9 cellular contexts compared by ENCODE assay signal in genomic region chr2:47345584-47345913, GRCh38. TPM values are rescaled to one million over a fixed set of nuclear protein-coding genes. Genes with fewer than 3 reads are reported as not detected.
DNase-seq lines count a peak whose midpoint lies in the region; ATAC-seq, FAIRE-seq and TF ChIP-seq lines count a peak whose summit lies in the region.
"Had no signal": no experiment of that assay in that cellular context is flagged by ENCODE, and none has a peak within 500 bp of the region (broad histone marks: within the 10 kb centered on the region; RNA-seq: fewer than 3 reads in every experiment).

No MANE protein-coding gene starts in this region.

- H3K4me1 ChIP-seq in GM12878 (ENCODE audit: control insufficient read depth, insufficient read depth, low read length) (peaks cover 4% of the 10 kb centered on the region; the same call in 1 of the 2 replicates), lower lobe of right lung (peaks cover 17% of the 10 kb centered on the region), thoracic aorta (ENCODE audit: control insufficient read depth in 1 of 2, low read depth in 2 of 2) (peaks cover 10 to 12% of the 10 kb centered on the region in 2 donors)

- BruUV-seq in GM12878 (replicated peaks; lab: Mats Ljungman, UMichigan), result no TSS peak

- H3K9ac ChIP-seq in GM12878 (ENCODE audit: control insufficient read depth, insufficient read depth, low read length), result no peak overlapping the region

- CTCF ChIA-PET in GM12878 (lab: Yijun Ruan, JAX), result interaction anchor here (1.1 to 3.6 kb wide), 3 partner anchors 9 to 164 kb away, joined by 3 to 22 read pairs (median 6); no protein-coding TSS in a partner anchor

- DNase-seq in NCI-H2171 (lab: John Stamatoyannopoulos, UW) (peak; percentile 77), NCI-H2171 treated with DMSO at 0.1 percent for 48 hours (lab: John Stamatoyannopoulos, UW) (no peak), GM12878 (ENCODE audit: low read depth, low spot score) (no peak), lower lobe of right lung (no peak), thoracic aorta (ENCODE audit: low spot score) (no peak), GM19238 (ENCODE audit: insufficient read length, low spot score) (no peak)
- no peak for DNase-seq in activated CD4-positive, CD25-positive, alpha-beta regulatory T cell (lab: John Stamatoyannopoulos, UW)

- no peaks in the 10 kb centered on the region for H3K79me2 ChIP-seq in GM12878 (ENCODE audit: control insufficient read depth, insufficient read depth, low read length)

- H3K9me3 ChIP-seq in GM12878 (replicated peaks; ENCODE audit: control insufficient read depth, insufficient read depth, low read length), result no peaks in the 10 kb centered on the region
- H3K9me3 ChIP-seq in lower lobe of right lung, result no peaks in the 10 kb centered on the region
- no peaks in the 10 kb centered on the region for H3K9me3 ChIP-seq in thoracic aorta

- no peak for FAIRE-seq in GM12878 (lab: Jason Lieb, UNC)

- RAD21 ChIA-PET in GM12878 (lab: Charles Lee; ENCODE audit: unreplicated experiment), result interaction anchor here (0.9 to 1.5 kb wide), 2 partner anchors 42 to 45 kb away, joined by 4 read pairs; no protein-coding TSS in a partner anchor

- TF ChIP-seq POLR2A in GM12878 (IDR thresholded peaks at IDR 0.05; ENCODE audit: low read depth, low read length), result no peak

- no peak overlapping the region for H3K4me2 ChIP-seq in GM12878 (ENCODE audit: control insufficient read depth, insufficient read depth)

- POLR2A ChIA-PET in GM12878 (lab: Charles Lee), result interaction anchor here (0.5 kb wide), 1 partner anchor 260 kb away, joined by 7 read pairs; no protein-coding TSS in a partner anchor

- in situ Hi-C loops in GM12878 (cut with MboI), result no loop called here

- ATAC-seq in GM12878, result peak; percentile 36
- ATAC-seq in lower lobe of right lung, result no peak
- ATAC-seq in thoracic aorta (ENCODE audit: insufficient number of reproducible peaks, low FRiP score, low read depth), result no peak
- ATAC-seq in HG02840 (IDR thresholded peaks at IDR 0.05; ENCODE audit: low FRiP score, unreplicated experiment), result no peak
- ATAC-seq: activated T-helper 17 cell treated with anti-CD3 and anti-CD28 coated beads, Interleukin-2, amount 50 U/mL, for 72 hours had no signal

- no peak overlapping the region for H2AFZ ChIP-seq in GM12878 (ENCODE audit: control insufficient read depth, low read depth, low read length)

- intact Hi-C loops in GM12878 (cut with micrococcal nuclease; ENCODE audit: unreplicated experiment), result no loop called here
- intact Hi-C loops in lower lobe of right lung (cut with DNase I), result no loop called here

- SMC1A ChIA-PET in GM12878 (lab: Charles Lee; ENCODE audit: uncharacterized antibody, unreplicated experiment), result interaction anchor here (0.6 to 2.7 kb wide), 5 partner anchors 9 to 422 kb away, joined by 3 to 18 read pairs (median 3); no protein-coding TSS in a partner anchor

- TF ChIP-seq CTCF in GM12878 (IDR thresholded peaks at IDR 0.05 in 2 of 3, conservative IDR thresholded peaks at IDR 0.05 in 1 of 3; ENCODE audit: control insufficient read depth in 2 of 3, extremely low read depth in 1 of 3, insufficient read depth in 1 of 3, low read depth in 3 of 3, low read length in 3 of 3), result no peak
- no peak for TF ChIP-seq CTCF in lower lobe of right lung (IDR thresholded peaks at IDR 0.05)
- TF ChIP-seq CTCF in thoracic aorta (IDR thresholded peaks at IDR 0.05), result no peak

- H3K36me3 ChIP-seq in GM12878 (ENCODE audit: control insufficient read depth in 2 of 2, insufficient read depth in 2 of 2, low read length in 1 of 2) (no peaks in the 10 kb centered on the region), lower lobe of right lung (no peaks in the 10 kb centered on the region), thoracic aorta (no peaks in the 10 kb centered on the region)

- 0% methylated on average over 4 of the region's 4 CpGs for WGBS in GM12878 (ENCODE audit: insufficient coverage, insufficient replicate concordance, low lambda C conversion rate, missing lambda C conversion rate)

- H3K4me3 ChIP-seq in GM12878 (no peak overlapping the region), lower lobe of right lung (peak overlapping the region; percentile 44), thoracic aorta (peak overlapping the region; percentile 56)

- H3K27ac ChIP-seq in GM12878 (ENCODE audit: control insufficient read depth, insufficient read depth) (no peak overlapping the region), lower lobe of right lung (peak overlapping the region; percentile 81), thoracic aorta (no peak overlapping the region)

- TF ChIP-seq EP300 in GM12878 (IDR thresholded peaks at IDR 0.05; ENCODE audit: borderline replicate concordance in 1 of 2, control insufficient read depth in 1 of 2, low read depth in 2 of 2, low read length in 2 of 2), result no peak

- no peak for TF ChIP-seq RAD21 in GM12878 (IDR thresholded peaks at IDR 0.05; ENCODE audit: insufficient read depth, low read depth, low read length)

- no peaks in the 10 kb centered on the region for H4K20me1 ChIP-seq in GM12878 (ENCODE audit: control insufficient read depth, insufficient read depth)

- peaks cover 0 to 3% of the 10 kb centered on the region in 2 experiments; a peak in 3 of 4 replicates for H3K27me3 ChIP-seq in GM12878 (replicated peaks in 1 of 2; ENCODE audit: control insufficient read depth in 2 of 2, insufficient read depth in 2 of 2, low read length in 1 of 2)
- no peaks in the 10 kb centered on the region for H3K27me3 ChIP-seq in lower lobe of right lung (ENCODE audit: low read depth)
- H3K27me3 ChIP-seq in thoracic aorta (replicated peaks; ENCODE audit: insufficient read depth), result no peaks in the 10 kb centered on the region

TF ChIP-seq in GM12878, 131 proteins besides CTCF, POLR2A, EP300 and RAD21:
- TF ChIP-seq PAX8 (IDR thresholded peaks at IDR 0.05), result no peak
- no peak for TF ChIP-seq KLF5 (IDR thresholded peaks at IDR 0.05; ENCODE audit: partially characterized antibody)
- TF ChIP-seq IRF5 (IDR thresholded peaks at IDR 0.05; ENCODE audit: borderline replicate concordance), result no peak
- no peak for TF ChIP-seq TCF12 (IDR thresholded peaks at IDR 0.05; ENCODE audit: low read depth, low read length)
- TF ChIP-seq EZH2 (IDR thresholded peaks at IDR 0.05; ENCODE audit: borderline replicate concordance, control insufficient read depth, low read depth, low read length), result no peak
- TF ChIP-seq CBX5 (IDR thresholded peaks at IDR 0.05; ENCODE audit: low read depth), result no peak

RNA-seq across cellular contexts. Expression of gene EPCAM, which starts 23.6 kb away (rescaled TPM):
- total RNA-seq in GM12878 (2013; cell fraction: nucleolus; rRNA removed), result 2.0 and 2.8 TPM in 2 replicates
- 0.56 and 1.1 TPM in 2 replicates for total RNA-seq in GM12878 (2014; rRNA removed)
- total RNA-seq in GM12878 (2014; rRNA removed; fragmentation: Illumina TruSeq; extraction: Trizol), result 0.46 and 1.3 TPM in 2 replicates
- 1.3 and 2.4 TPM in 2 replicates for total RNA-seq in GM12878 (2021)
- polyA plus RNA-seq in GM12878 (2011; ENCODE audit: low read depth), result not detected
- 0.19 and 0.37 TPM in 2 replicates for polyA plus RNA-seq in GM12878 (2011; rRNA removed)
- 0.04 and 0.12 TPM in 2 replicates for polyA plus RNA-seq in GM12878 (2011; cell fraction: cytosol; rRNA removed)
- polyA plus RNA-seq in GM12878 (2011; cell fraction: nucleus; rRNA removed), result 0.21 TPM in 1 of 2 replicates, not detected in the other
- 0.13 and 0.27 TPM in 2 replicates for polyA plus RNA-seq in GM12878 (2012)
- 1.1 and 2.3 TPM in 2 replicates for polyA plus RNA-seq in GM12878 (2014; fragmentation: Illumina TruSeq; extraction: Trizol)
- 1 to 10 TPM in 1 of 2 experiments, under 1 TPM in 1; 0.85 to 1.4 TPM for polyA plus RNA-seq in GM12878 (2014; fragmentation: Nextera tagmentation; extraction: Ambion mirVana)
- 0.65 and 1.1 TPM in 2 replicates for polyA plus RNA-seq in GM12878 (2014; rRNA removed)
- polyA plus RNA-seq in GM12878 (2016; fragmentation: Nextera tagmentation; extraction: Ambion mirVana), result 1 to 10 TPM in 1 of 2 experiments, under 1 TPM in 1; 0.95 to 1.2 TPM
- polyA minus RNA-seq in GM12878 (2011; rRNA and poly(A)+ RNA removed), result 0.31 TPM in 1 of 2 replicates, not detected in the other
- not detected in 2 replicates for polyA minus RNA-seq in GM12878 (2011; cell fraction: cytosol; rRNA and poly(A)+ RNA removed)
- polyA minus RNA-seq in GM12878 (2011; cell fraction: nucleus; rRNA and poly(A)+ RNA removed), result not detected in 2 replicates
- 104 TPM for total RNA-seq in lower lobe of right lung
- total RNA-seq in thoracic aorta, result 1 to 10 TPM in 1 of 2 donors, not detected in 1; 1.6 TPM

RNA-seq across cellular contexts. Expression of gene MSH2, which starts 57.4 kb away (rescaled TPM):
- 43.4 and 46.3 TPM in 2 replicates for total RNA-seq in GM12878 (2013; cell fraction: nucleolus; rRNA removed)
- total RNA-seq in GM12878 (2014; rRNA removed) (57.2 and 58.9 TPM in 2 replicates), GM12878 (2014; rRNA removed; fragmentation: Illumina TruSeq; extraction: Trizol) (63.0 and 65.7 TPM in 2 replicates), GM12878 (2021) (51.1 and 53.8 TPM in 2 replicates), lower lobe of right lung (13.1 TPM), thoracic aorta (1 to 10 TPM; 4.7 to 9.6 TPM)
- polyA plus RNA-seq in GM12878 (2011; ENCODE audit: low read depth), result 15.9 TPM
- polyA plus RNA-seq in GM12878 (2011; rRNA removed) (51.9 and 89.4 TPM in 2 replicates), GM12878 (2014; fragmentation: Illumina TruSeq; extraction: Trizol) (63.0 and 73.4 TPM in 2 replicates), GM12878 (2014; fragmentation: Nextera tagmentation; extraction: Ambion mirVana) (10 to 100 TPM; 24.3 to 31.3 TPM), GM12878 (2014; rRNA removed) (40.0 and 42.4 TPM in 2 replicates), GM12878 (2016; fragmentation: Nextera tagmentation; extraction: Ambion mirVana) (10 to 100 TPM; 89.4 to 94.4 TPM)
- polyA plus RNA-seq in GM12878 (2011; cell fraction: cytosol; rRNA removed), result 20.9 and 22.9 TPM in 2 replicates
- 18.2 and 26.4 TPM in 2 replicates for polyA plus RNA-seq in GM12878 (2011; cell fraction: nucleus; rRNA removed)
- polyA plus RNA-seq in GM12878 (2012), result 19.8 and 26.1 TPM in 2 replicates
- polyA minus RNA-seq in GM12878 (2011; rRNA and poly(A)+ RNA removed), result 29.4 and 47.7 TPM in 2 replicates
- polyA minus RNA-seq in GM12878 (2011; cell fraction: cytosol; rRNA and poly(A)+ RNA removed), result 15.5 and 18.0 TPM in 2 replicates
- 11.8 and 23.3 TPM in 2 replicates for polyA minus RNA-seq in GM12878 (2011; cell fraction: nucleus; rRNA and poly(A)+ RNA removed)

Comparison
In these comparisons a context has a peak if more than half of its experiments do, and no peak if none do; other contexts are left out.
1. RNA of gene EPCAM, which starts 23.6 kb away (total RNA-seq): 104 TPM in lower lobe of right lung (single experiment); 1.6 TPM in thoracic aorta and 0.46 to 2.8 TPM in GM12878; every median in the first group is over 10 times any median in the second.